ENCODE assay signal across 1 cellular context in genomic region chr6:7108964-7109836, GRCh38.
TF ChIP-seq lines count a peak whose summit lies in the region.

No MANE protein-coding gene starts in this region.

TF ChIP-seq in K562, 482 proteins besides CTCF, POLR2A, EP300 and RAD21 (continued from another document):
- peak; percentile 39; the same call in 1 of the 2 replicates for TF ChIP-seq RREB1 (CRISPR knock-in tag; IDR thresholded peaks at IDR 0.05)
- peak; percentile 19; the same call in 1 of the 2 replicates for TF ChIP-seq MYC (IDR thresholded peaks at IDR 0.05; ENCODE audit: low read depth, low read length)
- TF ChIP-seq MYC (CRISPR knock-in tag; IDR thresholded peaks at IDR 0.05; ENCODE audit: borderline replicate concordance, low read depth) = no peak
- 0 out of 2 replicates have a peak, but pooled peaks have one; percentile 13 for TF ChIP-seq POLR2G (IDR thresholded peaks at IDR 0.05; ENCODE audit: low read depth, low read length)
- TF ChIP-seq NKRF (IDR thresholded peaks at IDR 0.05; ENCODE audit: borderline replicate concordance) = no peak
- peak; percentile 47; the same call in 1 of the 2 replicates for TF ChIP-seq GTF2E2 (tag; IDR thresholded peaks at IDR 0.05)
- peak in 1 of 2 experiments; percentile 7 for TF ChIP-seq E2F6 (IDR thresholded peaks at IDR 0.05; ENCODE audit: borderline replicate concordance in 1 of 2, extremely low read depth in 1 of 2, insufficient read depth in 1 of 2, insufficient read length in 1 of 2, low read depth in 1 of 2, low read length in 1 of 2, poor library complexity in 1 of 2, severe bottlenecking in 1 of 2)
- TF ChIP-seq ZFX (CRISPR knock-in tag; IDR thresholded peaks at IDR 0.05) = peak; percentile 45
- peak in 1 of 2 experiments; percentile 31; a peak in 1 of 4 replicates for TF ChIP-seq MAZ (CRISPR knock-in tag; conservative IDR thresholded peaks at IDR 0.05 in 1 of 2, IDR thresholded peaks at IDR 0.05 in 1 of 2)
- no peak; the same call in 1 of the 2 replicates for TF ChIP-seq GABPA (tag; conservative IDR thresholded peaks at IDR 0.05; ENCODE audit: low read depth)
- TF ChIP-seq SIN3A (IDR thresholded peaks at IDR 0.05; ENCODE audit: borderline replicate concordance in 2 of 2, control insufficient read depth in 1 of 2, low read depth in 2 of 2, low read length in 2 of 2) = peak in 1 of 2 experiments; percentile 39; a peak in 2 of 4 replicates
- no peak for TF ChIP-seq HEY1 (CRISPR knock-in tag; IDR thresholded peaks at IDR 0.05; ENCODE audit: borderline replicate concordance)
- peak; percentile 59; the same call in 1 of the 2 replicates for TF ChIP-seq CEBPB (tag; IDR thresholded peaks at IDR 0.05)
TF ChIP-seq in K562: peak in this region for 32.
